16 cellular contexts compared by ENCODE assay signal in the genomic region with DNA sequence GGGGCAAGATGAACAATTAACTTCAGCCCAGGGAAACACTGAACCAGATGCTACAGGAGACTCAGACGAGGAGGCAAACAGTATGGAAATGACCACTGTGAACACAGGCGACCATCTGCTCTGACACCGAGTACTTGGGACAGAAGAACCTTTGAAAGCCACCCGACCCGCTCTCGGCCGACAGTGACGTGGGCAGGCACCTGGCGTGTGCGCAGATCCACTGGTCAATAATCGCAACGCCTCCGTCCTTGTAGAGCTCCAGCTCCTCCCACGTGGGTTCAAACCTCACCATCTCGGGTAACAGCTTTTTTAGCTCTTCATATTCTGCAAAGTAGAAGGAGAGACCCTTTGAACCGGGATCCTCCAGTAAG. TPM values are rescaled to one million over a fixed set of nuclear protein-coding genes. Genes with fewer than 3 reads are reported as not detected.
DNase-seq lines count a peak whose midpoint lies in the region; ATAC-seq and TF ChIP-seq lines count a peak whose summit lies in the region.
"Had no signal": no experiment of that assay in that cellular context is flagged by ENCODE, and none has a peak within 500 bp of the region (broad histone marks: within the 10 kb centered on the region; RNA-seq: fewer than 3 reads in every experiment).

No MANE protein-coding gene starts in this region.

- peaks cover 0 to 12% of the 10 kb centered on the region in 2 donors for H3K36me3 Mint-ChIP-seq in activated naive CD4-positive, alpha-beta T cell treated with anti-CD3 and anti-CD28 coated beads, Interleukin-2, amount 50 U/mL, for 72 hours
- H3K36me3 Mint-ChIP-seq in T-cell, result peaks cover 30% of the 10 kb centered on the region
- H3K36me3 Mint-ChIP-seq in endodermal cell (ENCODE audit: low read depth), result peaks cover 57% of the 10 kb centered on the region
- H3K36me3 Mint-ChIP-seq: activated naive CD8-positive, alpha-beta T cell had no signal

- no peak for TF ChIP-seq POLR2A in suprapubic skin (IDR thresholded peaks at IDR 0.05)

- H3K4me1 Mint-ChIP-seq in T-cell (peaks cover 15 to 22% (median 20%) of the 10 kb centered on the region in 3 donors), endodermal cell (no peaks in the 10 kb centered on the region)
- H3K4me1 Mint-ChIP-seq: stimulated activated memory B cell treated with anti-CD40 and anti-IgM and Interleukin-4, amounts not matched to agents 10 μg/mL and 1 μg/mL and 100 μg/mL, for 72 hours had no signal

- POLR2A ChIA-PET in T-cell (lab: Charles Lee), result interaction anchor here in 1 of 2 donors (0.5 kb wide), 1 partner anchor 70 kb away, joined by 3 read pairs; no protein-coding TSS in a partner anchor

- H3K27ac ChIP-seq in endodermal cell (ENCODE audit: low read depth, low read length) (no peak overlapping the region), suprapubic skin (no peak overlapping the region)
- H3K27ac ChIP-seq: gastrocnemius medialis, tibial nerve had no signal

- H3K36me3 ChIP-seq in endodermal cell (ENCODE audit: control insufficient read depth, insufficient read depth, low read length) (peaks cover 68% of the 10 kb centered on the region), suprapubic skin (peaks cover 86% of the 10 kb centered on the region)

- no peaks in the 10 kb centered on the region for H3K27me3 ChIP-seq in endodermal cell (ENCODE audit: control insufficient read depth, insufficient read depth, low read length, poor library complexity, severe bottlenecking)
- H3K27me3 ChIP-seq in suprapubic skin, result no peaks in the 10 kb centered on the region
- H3K27me3 ChIP-seq: gastrocnemius medialis, tibial nerve had no signal

- no peak overlapping the region for H3K9ac ChIP-seq in endodermal cell (ENCODE audit: extremely low read depth, low read length, poor library complexity, severe bottlenecking)

- no peak for ATAC-seq in activated naive CD4-positive, alpha-beta T cell treated with anti-CD3 and anti-CD28 coated beads, Interleukin-2, amount 50 U/mL, for 72 hours
- ATAC-seq in T-cell (replicated peaks in 1 of 4) (no peak), HG02759 (IDR thresholded peaks at IDR 0.05; ENCODE audit: unreplicated experiment) (no peak), GM18867 (IDR thresholded peaks at IDR 0.05; ENCODE audit: unreplicated experiment) (no peak)
- ATAC-seq: gastrocnemius medialis; HCT116; left colon; stimulated activated memory B cell treated with anti-CD40 and anti-IgM and Interleukin-4, amounts not matched to agents 10 μg/mL and 1 μg/mL and 100 μg/mL, for 72 hours had no signal

- no peak overlapping the region for H3K4me3 ChIP-seq in endodermal cell (ENCODE audit: low read length)
- H3K4me3 ChIP-seq in suprapubic skin, result no peak overlapping the region
- H3K4me3 ChIP-seq: gastrocnemius medialis, tibial nerve had no signal

- peaks cover 27% of the 10 kb centered on the region for H3K9me3 ChIP-seq in endodermal cell (ENCODE audit: control insufficient read depth, low read length)
- H3K9me3 ChIP-seq in suprapubic skin, result no peaks in the 10 kb centered on the region
- H3K9me3 ChIP-seq: gastrocnemius medialis had no signal

- H3K4me3 Mint-ChIP-seq in T-cell (no peak overlapping the region), endodermal cell (no peak overlapping the region)

- H3K4me1 ChIP-seq in endodermal cell (ENCODE audit: control insufficient read depth, insufficient read depth, low read length) (no peaks in the 10 kb centered on the region), suprapubic skin (no peaks in the 10 kb centered on the region)
- H3K4me1 ChIP-seq: gastrocnemius medialis, tibial nerve had no signal

- CTCF ChIA-PET in T-cell (lab: Charles Lee), result no interaction called here

- H3K9me3 Mint-ChIP-seq in activated naive CD4-positive, alpha-beta T cell treated with anti-CD3 and anti-CD28 coated beads, Interleukin-2, amount 50 U/mL, for 72 hours, result peaks cover 6 to 9% of the 10 kb centered on the region in 2 donors
- H3K9me3 Mint-ChIP-seq in T-cell (no peaks in the 10 kb centered on the region), endodermal cell (peaks cover 14% of the 10 kb centered on the region)
- H3K9me3 Mint-ChIP-seq: stimulated activated memory B cell treated with anti-CD40 and anti-IgM and Interleukin-4, amounts not matched to agents 10 μg/mL and 1 μg/mL and 100 μg/mL, for 72 hours had no signal

- DNase-seq in activated naive CD4-positive, alpha-beta T cell treated with anti-CD3 and anti-CD28 coated beads, Interleukin-2, amount 50 U/mL, for 16 hours, result peak; percentile 1
- no peak for DNase-seq in activated naive CD4-positive, alpha-beta T cell treated with anti-CD3 and anti-CD28 coated beads, Interleukin-2, amount 50 U/mL, for 72 hours (ENCODE audit: low spot score in 2 of 2)
- peak in 1 of 34 experiments; percentile 3 for DNase-seq in T-cell
- DNase-seq in endodermal cell, result peak; percentile 29
- DNase-seq in suprapubic skin (ENCODE audit: low spot score in 2 of 2), result peak; percentile 22 to 61
- DNase-seq in NCI-H2171 treated with DMSO at 0.1 percent for 48 hours (lab: John Stamatoyannopoulos, UW), result no peak
- DNase-seq: gastrocnemius medialis, left colon, NCI-H1694 treated with DMSO at 0.1 percent for 48 hours, SW 1271 had no signal

- WGBS in endodermal cell (ENCODE audit: insufficient coverage in 1 of 2, insufficient read length in 1 of 2), 2 experiments, result 96% methylated on average over 16 of the region's 16 CpGs
- 94% methylated on average over 16 of the region's 16 CpGs for WGBS in suprapubic skin

- H3K27me3 Mint-ChIP-seq in T-cell (no peaks in the 10 kb centered on the region), endodermal cell (ENCODE audit: insufficient read depth) (no peaks in the 10 kb centered on the region)
- H3K27me3 Mint-ChIP-seq: activated naive CD8-positive, alpha-beta T cell; stimulated activated memory B cell treated with anti-CD40 and anti-IgM and Interleukin-4, amounts not matched to agents 10 μg/mL and 1 μg/mL and 100 μg/mL, for 72 hours had no signal

- peak overlapping the region in 1 of 2 donors; percentile 72 for H3K27ac Mint-ChIP-seq in activated naive CD4-positive, alpha-beta T cell treated with anti-CD3 and anti-CD28 coated beads, Interleukin-2, amount 50 U/mL, for 72 hours
- H3K27ac Mint-ChIP-seq in T-cell (peak overlapping the region; percentile 74 to 84), endodermal cell (no peak overlapping the region)
- H3K27ac Mint-ChIP-seq: activated naive CD8-positive, alpha-beta T cell; stimulated activated memory B cell treated with anti-CD40 and anti-IgM and Interleukin-4, amounts not matched to agents 10 μg/mL and 1 μg/mL and 100 μg/mL, for 72 hours had no signal

- no peak for TF ChIP-seq EP300 in suprapubic skin (IDR thresholded peaks at IDR 0.05)

- TF ChIP-seq CTCF in endodermal cell (conservative IDR thresholded peaks at IDR 0.05), result no peak
- no peak for TF ChIP-seq CTCF in suprapubic skin (IDR thresholded peaks at IDR 0.05)

RNA-seq across cellular contexts. Expression of a gene that starts 20.3 kb away (rescaled TPM):
- 10 to 100 TPM; 11.3 to 16.0 TPM for total RNA-seq in activated naive CD4-positive, alpha-beta T cell treated with anti-CD3 and anti-CD28 coated beads, Interleukin-2, amount 50 U/mL, for 72 hours
- total RNA-seq in T-cell, result 10 to 100 TPM; 43.0 to 51.3 (median 44.6) TPM
- 10 to 100 TPM; 49.0 to 73.3 TPM for total RNA-seq in endodermal cell
- 55.1 TPM for polyA plus RNA-seq in endodermal cell (2013, experiment 1 of 2)
- 46.9 TPM for polyA plus RNA-seq in endodermal cell (2013, experiment 2 of 2)
- total RNA-seq in suprapubic skin, result 10 to 100 TPM; 10.7 to 46.9 (median 20.0) TPM

Comparison
In these comparisons a context has a peak if more than half of its experiments do, and no peak if none do; other contexts are left out.
1. DNase-seq: peak in activated naive CD4-positive, alpha-beta T cell treated with anti-CD3 and anti-CD28 coated beads, Interleukin-2, amount 50 U/mL, for 16 hours (single experiment), endodermal cell (single experiment) and suprapubic skin (2 of 2); none in activated naive CD4-positive, alpha-beta T cell treated with anti-CD3 and anti-CD28 coated beads, Interleukin-2, amount 50 U/mL, for 72 hours (0 of 2) and NCI-H2171 treated with DMSO at 0.1 percent for 48 hours (single experiment).